Comparison of ENCODE assay signal across 13 cellular contexts in the genomic region with DNA sequence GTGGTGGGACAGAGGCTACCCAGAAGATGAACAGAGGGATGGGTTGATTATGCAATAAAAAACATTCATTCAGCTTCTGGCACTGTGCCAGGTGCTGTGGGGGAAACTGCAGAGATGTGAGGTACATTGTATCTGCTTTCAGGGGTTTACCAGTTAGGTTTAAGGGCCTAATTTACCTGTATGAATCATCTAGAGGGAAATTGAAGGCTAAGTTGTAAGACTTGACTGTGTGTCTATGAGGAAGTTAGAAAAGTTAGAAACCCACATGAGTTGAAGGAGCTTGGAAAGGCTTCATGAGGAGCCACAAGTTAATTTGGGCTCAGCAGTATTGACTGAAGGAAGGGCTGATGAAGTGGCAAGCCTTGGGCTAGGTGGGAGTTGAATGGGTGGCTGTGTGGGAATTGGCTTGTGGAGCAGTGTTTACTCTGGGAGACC. TPM values are rescaled to one million over a fixed set of nuclear protein-coding genes. Genes with fewer than 3 reads are reported as not detected.
DNase-seq lines count a peak whose midpoint lies in the region; ATAC-seq and TF ChIP-seq lines count a peak whose summit lies in the region.
"Had no signal": no experiment of that assay in that cellular context is flagged by ENCODE, and none has a peak within 500 bp of the region (broad histone marks: within the 10 kb centered on the region; RNA-seq: fewer than 3 reads in every experiment).

No MANE protein-coding gene starts in this region.

- H3K9me3 Mint-ChIP-seq in activated T-cell treated with anti-CD3 and anti-CD28 coated beads, Interleukin-2, amount 50 U/mL, for 72 hours, result no peaks in the 10 kb centered on the region
- H3K9me3 Mint-ChIP-seq in activated T-cell treated with anti-CD3 and anti-CD28 coated beads, Interleukin-2, amount 50 U/mL, for 4 hours, result no peaks in the 10 kb centered on the region
- H3K9me3 Mint-ChIP-seq: T-helper 1 cell treated with Interleukin-12 subunit alpha and Interleukin-12 subunit beta and Interleukin-4 antibody, amounts not matched to agents 30 μg/mL and 1 μg/mL, for 36 hours had no signal

- no peak overlapping the region for H3K4me3 Mint-ChIP-seq in activated T-cell treated with anti-CD3 and anti-CD28 coated beads, Interleukin-2, amount 50 U/mL, for 72 hours
- no peak overlapping the region for H3K4me3 Mint-ChIP-seq in activated T-cell treated with anti-CD3 and anti-CD28 coated beads, Interleukin-2, amount 50 U/mL, for 4 hours
- H3K4me3 Mint-ChIP-seq: T-helper 1 cell treated with Interleukin-12 subunit alpha and Interleukin-12 subunit beta and Interleukin-4 antibody, amounts not matched to agents 30 μg/mL and 1 μg/mL, for 36 hours had no signal

- TF ChIP-seq CTCF in mucosa of descending colon (IDR thresholded peaks at IDR 0.05), result no peak

- H3K4me1 ChIP-seq in mucosa of descending colon (ENCODE audit: low read depth), result no peaks in the 10 kb centered on the region

- no peak overlapping the region for H3K27ac Mint-ChIP-seq in activated T-cell treated with anti-CD3 and anti-CD28 coated beads, Interleukin-2, amount 50 U/mL, for 72 hours
- H3K27ac Mint-ChIP-seq: T-helper 1 cell treated with Interleukin-12 subunit alpha and Interleukin-12 subunit beta and Interleukin-4 antibody, amounts not matched to agents 30 μg/mL and 1 μg/mL, for 36 hours had no signal

- H3K4me3 ChIP-seq in mucosa of descending colon, result no peak overlapping the region
- H3K4me3 ChIP-seq: heart right ventricle had no signal

- no peaks in the 10 kb centered on the region for H3K9me3 ChIP-seq in mucosa of descending colon
- H3K9me3 ChIP-seq: heart right ventricle had no signal

- intact Hi-C loops in mucosa of descending colon (cut with DNase I, micrococcal nuclease), result no loop called here

- peak; percentile 39 to 44 for DNase-seq in activated T-cell treated with anti-CD3 and anti-CD28 coated beads, Interleukin-2, amount 50 U/mL, for 72 hours
- DNase-seq in activated T-cell treated with anti-CD3 and anti-CD28 coated beads, Interleukin-2, amount 50 U/mL, for 4 hours, result no peak
- no peak for DNase-seq in mucosa of descending colon
- DNase-seq in GOT3 (lab: John Stamatoyannopoulos, UW), result no peak
- DNase-seq in hypothalamus (lab: John Stamatoyannopoulos, UW), result no peak
- DNase-seq in activated CD8-positive, alpha-beta memory T cell treated with anti-CD3 and anti-CD28 coated beads, Interleukin-2, amount 50 U/mL, for 48 hours, result no peak
- DNase-seq: dermis blood vessel endothelial cell, heart right ventricle, NCI-H226 had no signal

- no peaks in the 10 kb centered on the region for H3K36me3 Mint-ChIP-seq in activated T-cell treated with anti-CD3 and anti-CD28 coated beads, Interleukin-2, amount 50 U/mL, for 72 hours (ENCODE audit: insufficient read depth in 2 of 2)
- H3K36me3 Mint-ChIP-seq in activated T-cell treated with anti-CD3 and anti-CD28 coated beads, Interleukin-2, amount 50 U/mL, for 4 hours (ENCODE audit: insufficient read depth), result no peaks in the 10 kb centered on the region

- H3K4me1 Mint-ChIP-seq in activated T-cell treated with anti-CD3 and anti-CD28 coated beads, Interleukin-2, amount 50 U/mL, for 72 hours (ENCODE audit: low read depth), result peaks cover 12% of the 10 kb centered on the region
- no peaks in the 10 kb centered on the region for H3K4me1 Mint-ChIP-seq in activated T-cell treated with anti-CD3 and anti-CD28 coated beads, Interleukin-2, amount 50 U/mL, for 4 hours (ENCODE audit: low read depth)

- no peaks in the 10 kb centered on the region for H3K27me3 Mint-ChIP-seq in activated T-cell treated with anti-CD3 and anti-CD28 coated beads, Interleukin-2, amount 50 U/mL, for 72 hours (ENCODE audit: low read depth)
- H3K27me3 Mint-ChIP-seq in activated T-cell treated with anti-CD3 and anti-CD28 coated beads, Interleukin-2, amount 50 U/mL, for 4 hours (ENCODE audit: low read depth), result peaks cover 6% of the 10 kb centered on the region

- no peaks in the 10 kb centered on the region for H3K36me3 ChIP-seq in mucosa of descending colon (ENCODE audit: low read depth)
- H3K36me3 ChIP-seq: heart right ventricle had no signal

- ATAC-seq in activated T-cell treated with anti-CD3 and anti-CD28 coated beads, Interleukin-2, amount 50 U/mL, for 72 hours (replicated peaks in 1 of 2), result peak; percentile 77 to 84
- ATAC-seq in activated T-cell treated with anti-CD3 and anti-CD28 coated beads, Interleukin-2, amount 50 U/mL, for 4 hours, result no peak
- ATAC-seq in GM21447 (IDR thresholded peaks at IDR 0.05; ENCODE audit: unreplicated experiment) (peak; percentile 59), HG03354 (IDR thresholded peaks at IDR 0.05; ENCODE audit: poor library complexity, severe bottlenecking, unreplicated experiment) (peak; percentile 82), mucosa of descending colon (peak; percentile 16)
- ATAC-seq: heart right ventricle had no signal

RNA-seq across cellular contexts. Expression of a gene that starts 36.7 kb away (rescaled TPM):
- not detected for total RNA-seq in activated T-cell treated with anti-CD3 and anti-CD28 coated beads, Interleukin-2, amount 50 U/mL, for 72 hours
- total RNA-seq in activated T-cell treated with anti-CD3 and anti-CD28 coated beads, Interleukin-2, amount 50 U/mL, for 4 hours, result not detected
- under 1 TPM in 1 of 3 donors, not detected in 2; 0.55 TPM for total RNA-seq in mucosa of descending colon
- total RNA-seq: dermis blood vessel endothelial cell, heart right ventricle, temporal lobe had no signal

RNA-seq across cellular contexts. Expression of a gene that starts 54.2 kb away (rescaled TPM):
- total RNA-seq in activated T-cell treated with anti-CD3 and anti-CD28 coated beads, Interleukin-2, amount 50 U/mL, for 72 hours, result 10 to 100 TPM; 79.1 to 80.1 TPM
- total RNA-seq in activated T-cell treated with anti-CD3 and anti-CD28 coated beads, Interleukin-2, amount 50 U/mL, for 4 hours, result 100 to 1,000 TPM in 2 of 3 donors, 10 to 100 TPM in 1; 98.1 to 107 (median 100) TPM
- 100 to 1,000 TPM; 101 to 158 (median 123) TPM for total RNA-seq in mucosa of descending colon

Comparison
In these comparisons a context has a peak if more than half of its experiments do, and no peak if none do; other contexts are left out.
1. ATAC-seq: peak in activated T-cell treated with anti-CD3 and anti-CD28 coated beads, Interleukin-2, amount 50 U/mL, for 72 hours (2 of 2), GM21447 (single experiment), HG03354 (single experiment) and mucosa of descending colon (single experiment); none in activated T-cell treated with anti-CD3 and anti-CD28 coated beads, Interleukin-2, amount 50 U/mL, for 4 hours (0 of 2).
2. DNase-seq: peak in activated T-cell treated with anti-CD3 and anti-CD28 coated beads, Interleukin-2, amount 50 U/mL, for 72 hours (2 of 2); none in activated T-cell treated with anti-CD3 and anti-CD28 coated beads, Interleukin-2, amount 50 U/mL, for 4 hours (single experiment), mucosa of descending colon (0 of 3), GOT3 (single experiment), hypothalamus (0 of 51) and activated CD8-positive, alpha-beta memory T cell treated with anti-CD3 and anti-CD28 coated beads, Interleukin-2, amount 50 U/mL, for 48 hours (single experiment).